ENCODE assay signal across 10 cellular contexts in genomic region chr15:40420793-40421192, GRCh38. TPM values are rescaled to one million over a fixed set of nuclear protein-coding genes. Genes with fewer than 3 reads are reported as not detected.
DNase-seq lines count a peak whose midpoint lies in the region; ATAC-seq and TF ChIP-seq lines count a peak whose summit lies in the region.
"Had no signal": no experiment of that assay in that cellular context is flagged by ENCODE, and none has a peak within 500 bp of the region (broad histone marks: within the 10 kb centered on the region; RNA-seq: fewer than 3 reads in every experiment).

No MANE protein-coding gene starts in this region.

- CTCF ChIA-PET in activated CD4-positive, alpha-beta T cell treated with anti-CD3 and anti-CD28 coated beads for 36 hours (lab: Charles Lee), result interaction anchor here (0.7 to 9.1 kb wide), 8 partner anchors 10 to 375 kb away, joined by 3 to 151 read pairs (median 6); partner anchors contain the start of genes CCDC9B, IVD and PLCB2

- peak; percentile 20 for ATAC-seq in GM23338
- no peak for ATAC-seq in activated CD4-positive, alpha-beta T cell treated with anti-CD3 and anti-CD28 coated beads for 36 hours

- H3K36me3 Mint-ChIP-seq in GM23338 (ENCODE audit: low read depth), result peaks cover 20% of the 10 kb centered on the region
- peaks cover 2% of the 10 kb centered on the region for H3K36me3 Mint-ChIP-seq in activated CD4-positive, alpha-beta T cell treated with anti-CD3 and anti-CD28 coated beads for 36 hours (ENCODE audit: low read depth)

- H3K9ac ChIP-seq in parathyroid adenoma, result no peak overlapping the region

- H3K27me3 Mint-ChIP-seq in GM23338 (ENCODE audit: insufficient read depth, low read depth, poor library complexity), result peaks cover 17% of the 10 kb centered on the region
- H3K27me3 Mint-ChIP-seq in activated CD4-positive, alpha-beta T cell treated with anti-CD3 and anti-CD28 coated beads for 36 hours, result no peaks in the 10 kb centered on the region

- peak overlapping the region; percentile 80; the same call in 1 of the 2 replicates for H3K4me2 ChIP-seq in GM23338
- H3K4me2 ChIP-seq in parathyroid adenoma (ENCODE audit: low read length), result peak overlapping the region; percentile 57

- no peaks in the 10 kb centered on the region for H3K9me3 Mint-ChIP-seq in GM23338
- no peaks in the 10 kb centered on the region for H3K9me3 Mint-ChIP-seq in activated CD4-positive, alpha-beta T cell treated with anti-CD3 and anti-CD28 coated beads for 36 hours (ENCODE audit: low read depth)

- no peak overlapping the region for H3K4me3 Mint-ChIP-seq in GM23338
- H3K4me3 Mint-ChIP-seq in activated CD4-positive, alpha-beta T cell treated with anti-CD3 and anti-CD28 coated beads for 36 hours, result no peak overlapping the region

- H3F3A ChIP-seq in GM23338 (replicated peaks; ENCODE audit: low read depth), result peaks cover 16% of the 10 kb centered on the region

- H3K27me3 ChIP-seq in GM23338 (ENCODE audit: insufficient read depth) (0 out of 2 replicates have a peak, but pooled peaks cover 5% of the 10 kb centered on the region), parathyroid adenoma (ENCODE audit: control insufficient read depth, insufficient read depth, low read length) (no peaks in the 10 kb centered on the region)
- H3K27me3 ChIP-seq: gastroesophageal sphincter had no signal

- peaks cover 8% of the 10 kb centered on the region; the same call in 2 of the 3 replicates for H3K4me1 Mint-ChIP-seq in GM23338
- no peaks in the 10 kb centered on the region for H3K4me1 Mint-ChIP-seq in activated CD4-positive, alpha-beta T cell treated with anti-CD3 and anti-CD28 coated beads for 36 hours

- H3K36me3 ChIP-seq in GM23338 (ENCODE audit: insufficient read depth), result 0 out of 2 replicates have a peak, but pooled peaks cover 9% of the 10 kb centered on the region
- H3K36me3 ChIP-seq in parathyroid adenoma (ENCODE audit: control insufficient read depth, insufficient read depth, low read length), result no peaks in the 10 kb centered on the region

- no peaks in the 10 kb centered on the region for H3K9me3 ChIP-seq in parathyroid adenoma (ENCODE audit: control insufficient read depth, low read length)
- H3K9me3 ChIP-seq: gastroesophageal sphincter had no signal

- H3K9me2 ChIP-seq in GM23338 (ENCODE audit: insufficient read depth), result no peaks in the 10 kb centered on the region

- H3K27ac ChIP-seq in GM23338 (ENCODE audit: low read depth), result peak overlapping the region; percentile 18; the same call in 1 of the 2 replicates
- H3K27ac ChIP-seq in parathyroid adenoma, result peak overlapping the region; percentile 29
- H3K27ac ChIP-seq in coronary artery, result no peak overlapping the region
- H3K27ac ChIP-seq: skin epidermis had no signal

- H3K79me2 ChIP-seq in GM23338 (replicated peaks; ENCODE audit: insufficient read depth) (no peaks in the 10 kb centered on the region), parathyroid adenoma (no peaks in the 10 kb centered on the region)

- H3K4me1 ChIP-seq in GM23338 (ENCODE audit: insufficient read depth), result peaks cover 16% of the 10 kb centered on the region
- peaks cover 3% of the 10 kb centered on the region for H3K4me1 ChIP-seq in parathyroid adenoma

- DNase-seq in GM23338 (ENCODE audit: low spot score) (no peak), NCI-H2029 treated with DMSO at 0.1 percent for 48 hours (lab: John Stamatoyannopoulos, UW) (peak; percentile 48), cerebellar cortex (ENCODE audit: low spot score) (peak; percentile 61), NCI-H446 treated with DMSO at 0.1 percent for 48 hours (lab: John Stamatoyannopoulos, UW) (no peak), coronary artery (ENCODE audit: low spot score) (no peak)
- no peak for DNase-seq in activated CD4-positive, alpha-beta T cell treated with anti-CD3 and anti-CD28 coated beads for 36 hours
- DNase-seq: T-helper 9 cell had no signal

- TF ChIP-seq CTCF in GM23338 (conservative IDR thresholded peaks at IDR 0.05; ENCODE audit: low read depth in 2 of 2) (no peak), parathyroid adenoma (IDR thresholded peaks at IDR 0.05) (no peak), coronary artery (IDR thresholded peaks at IDR 0.05) (no peak)

- H2AFZ ChIP-seq in GM23338 (no peak overlapping the region), parathyroid adenoma (no peak overlapping the region)

- H4K20me1 ChIP-seq in GM23338 (replicated peaks; ENCODE audit: insufficient read depth), result no peaks in the 10 kb centered on the region; the same call in 1 of the 2 replicates

- no peak overlapping the region for H3K4me3 ChIP-seq in GM23338
- no peak overlapping the region for H3K4me3 ChIP-seq in parathyroid adenoma (ENCODE audit: low read depth, low read length)
- no peak overlapping the region for H3K4me3 ChIP-seq in coronary artery
- H3K4me3 ChIP-seq: gastroesophageal sphincter, skin epidermis had no signal

- H3K27ac Mint-ChIP-seq in GM23338, result no peak overlapping the region
- H3K27ac Mint-ChIP-seq in activated CD4-positive, alpha-beta T cell treated with anti-CD3 and anti-CD28 coated beads for 36 hours, result no peak overlapping the region

- intact Hi-C loops in activated CD4-positive, alpha-beta T cell treated with anti-CD3 and anti-CD28 coated beads for 36 hours (cut with DNase I, micrococcal nuclease), result no loop called here

- POLR2A ChIA-PET in activated CD4-positive, alpha-beta T cell treated with anti-CD3 and anti-CD28 coated beads for 36 hours (lab: Charles Lee), result no interaction called here

TF ChIP-seq in GM23338, 12 proteins besides CTCF, POLR2A, EP300 and RAD21 (continues in another document):
- no peak for TF ChIP-seq EZH2phosphoT487 (IDR thresholded peaks at IDR 0.05; ENCODE audit: unreplicated experiment)
- no peak for TF ChIP-seq EZH2 (IDR thresholded peaks at IDR 0.05; ENCODE audit: low read depth, unreplicated experiment)
- TF ChIP-seq NANOG (IDR thresholded peaks at IDR 0.05; ENCODE audit: borderline replicate concordance), result no peak
- TF ChIP-seq REST (IDR thresholded peaks at IDR 0.05; ENCODE audit: unreplicated experiment), result no peak
- TF ChIP-seq JUNB (IDR thresholded peaks at IDR 0.05; ENCODE audit: unreplicated experiment), result no peak
- TF ChIP-seq ZNF114 (CRISPR knock-in tag; IDR thresholded peaks at IDR 0.05), result no peak

RNA-seq across cellular contexts. Expression of gene IVD, which starts 15.2 kb away (rescaled TPM):
- total RNA-seq in GM23338 (2014; rRNA removed; shearing (Covaris generic)), result 64.0 and 75.4 TPM in 2 replicates
- 53.5 and 54.1 TPM in 2 replicates for polyA plus RNA-seq in GM23338 (2016; fragmentation: Nextera tagmentation; extraction: Ambion mirVana)
- total RNA-seq in activated CD4-positive, alpha-beta T cell treated with anti-CD3 and anti-CD28 coated beads for 36 hours, result 10 to 100 TPM; 30.8 to 46.2 TPM

RNA-seq across cellular contexts. Expression of gene BAHD1, which starts 20.0 kb away (rescaled TPM):
- 32.4 and 40.1 TPM in 2 replicates for total RNA-seq in GM23338 (2014; rRNA removed; shearing (Covaris generic))
- 11.2 and 11.6 TPM in 2 replicates for polyA plus RNA-seq in GM23338 (2016; fragmentation: Nextera tagmentation; extraction: Ambion mirVana)
- 10 to 100 TPM; 15.3 to 16.7 TPM for total RNA-seq in activated CD4-positive, alpha-beta T cell treated with anti-CD3 and anti-CD28 coated beads for 36 hours

RNA-seq across cellular contexts. Expression of gene KNSTRN, which starts 38.3 kb away (rescaled TPM):
- 67.9 and 76.4 TPM in 2 replicates for total RNA-seq in GM23338 (2014; rRNA removed; shearing (Covaris generic))
- polyA plus RNA-seq in GM23338 (2016; fragmentation: Nextera tagmentation; extraction: Ambion mirVana), result 62.7 and 80.4 TPM in 2 replicates
- 10 to 100 TPM; 56.2 to 58.8 TPM for total RNA-seq in activated CD4-positive, alpha-beta T cell treated with anti-CD3 and anti-CD28 coated beads for 36 hours

RNA-seq across cellular contexts. Expression of gene CHST14, which starts 50.0 kb away (rescaled TPM):
- 15.6 and 17.9 TPM in 2 replicates for total RNA-seq in GM23338 (2014; rRNA removed; shearing (Covaris generic))
- polyA plus RNA-seq in GM23338 (2016; fragmentation: Nextera tagmentation; extraction: Ambion mirVana), result 8.4 and 10.0 TPM in 2 replicates
- 1 to 10 TPM; 5.4 to 6.2 TPM for total RNA-seq in activated CD4-positive, alpha-beta T cell treated with anti-CD3 and anti-CD28 coated beads for 36 hours

Comparison
In these comparisons a context has a peak if more than half of its experiments do, and no peak if none do; other contexts are left out.
1. DNase-seq: peak in NCI-H2029 treated with DMSO at 0.1 percent for 48 hours (single experiment) and cerebellar cortex (single experiment); none in GM23338 (single experiment), NCI-H446 treated with DMSO at 0.1 percent for 48 hours (single experiment), activated CD4-positive, alpha-beta T cell treated with anti-CD3 and anti-CD28 coated beads for 36 hours (single experiment) and coronary artery (single experiment).
2. H3K27ac ChIP-seq: peak in GM23338 (single experiment) and parathyroid adenoma (single experiment); none in coronary artery (0 of 2).